ENCODE assay signal across 7 cellular contexts in genomic region chr19:18068395-18068794, GRCh38. TPM values are rescaled to one million over a fixed set of nuclear protein-coding genes. Genes with fewer than 3 reads are reported as not detected.
"Had no signal": no experiment of that assay in that cellular context is flagged by ENCODE, and none has a peak within 500 bp of the region (broad histone marks: within the 10 kb centered on the region; RNA-seq: fewer than 3 reads in every experiment).

No MANE protein-coding gene starts in this region.

- H3K4me3 ChIP-seq: GM23338 had no signal

- H2AFZ ChIP-seq: GM23338 had no signal

- H3K4me2 ChIP-seq: GM23338 had no signal

- ATAC-seq: GM23338, HepG2 had no signal

- H3K27ac ChIP-seq: HL-60 had no signal

- DNase-seq: H9, HCEC 1CT, HFFc6 had no signal

RNA-seq across cellular contexts. Expression of gene IL12RB1, which starts 18.3 kb away (rescaled TPM):
- total RNA-seq: GM23338, H1, H9 had no signal
- polyA plus RNA-seq: GM23338 had no signal
